ENCODE assay signal across 30 cellular contexts in the genomic region with DNA sequence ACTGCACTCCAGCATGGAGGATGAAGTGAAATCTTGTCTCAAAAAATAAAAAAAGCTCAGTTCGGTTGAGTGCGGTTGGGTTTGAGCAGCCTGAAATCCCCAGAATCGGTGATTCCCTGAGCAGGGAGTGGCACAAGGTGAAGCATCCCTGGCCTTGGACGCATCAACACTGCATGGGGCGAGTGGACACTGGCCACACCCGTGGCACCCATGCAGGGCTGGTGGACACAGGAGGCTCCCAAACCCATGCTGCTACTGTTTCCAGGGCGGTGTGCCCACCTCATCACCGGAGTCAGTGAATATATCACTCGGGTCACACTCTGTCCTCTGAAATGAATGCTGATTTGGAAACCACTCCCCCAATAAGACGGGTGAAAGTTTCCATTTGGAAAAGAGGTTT. TPM values are rescaled to one million over a fixed set of nuclear protein-coding genes. Genes with fewer than 3 reads are reported as not detected.
"Had no signal": no experiment of that assay in that cellular context is flagged by ENCODE, and none has a peak within 500 bp of the region (broad histone marks: within the 10 kb centered on the region; RNA-seq: fewer than 3 reads in every experiment).

No MANE protein-coding gene starts in this region.

- H3K27me3 ChIP-seq: colonic mucosa, neural progenitor cell had no signal

- H3K4me3 ChIP-seq: colonic mucosa, esophagus squamous epithelium, gastroesophageal sphincter, heart left ventricle, lower lobe of right lung, neural progenitor cell, smooth muscle cell, thoracic aorta had no signal

- DNase-seq: activated B cell treated with CpG ODN at 0.5 μM for 24 hours; activated CD4-positive, alpha-beta T cell treated with anti-CD3 and anti-CD28 coated beads for 4 hours; activated CD4-positive, alpha-beta T cell treated with anti-CD3 and anti-CD28 coated beads, Interleukin-2, amount 50 U/mL, for 48 hours; activated CD8-positive, alpha-beta memory T cell treated with anti-CD3 and anti-CD28 coated beads, Interleukin-2, amount 50 U/mL, for 48 hours; activated gamma-delta T cell; activated naive CD4-positive, alpha-beta T cell treated with anti-CD3 and anti-CD28 coated beads, Interleukin-2, amount 50 U/mL, for 16 hours; activated naive CD8-positive, alpha-beta T cell treated with anti-CD3 and anti-CD28 coated beads, Interleukin-2, amount 50 U/mL, for 24 hours; activated T-cell treated with anti-CD3 and anti-CD28 coated beads, Interleukin-2, amount 50 U/mL, for 72 hours; colonic mucosa; esophagus squamous epithelium; islet precursor cell; lower lobe of right lung; mesendoderm; naive B cell; stimulated activated CD4-positive, alpha-beta T cell treated with anti-CD3 and anti-CD28 coated beads, Interleukin-2, amount 100 ng/mL, for 48 hours; stimulated activated CD8-positive, alpha-beta memory T cell treated with anti-CD3 and anti-CD28 coated beads, Interleukin-4, amount 100 ng/mL, for 48 hours; stimulated activated naive B cell treated with anti-CD40 and anti-IgM and Interleukin-4, amounts not matched to agents 10 μg/mL and 1 μg/mL and 100 μg/mL, for 72 hours; T-helper 17 cell had no signal

- H3K9me3 Mint-ChIP-seq: activated B cell treated with CpG ODN at 0.5 μM for 24 hours; activated naive CD8-positive, alpha-beta T cell treated with anti-CD3 and anti-CD28 coated beads, Interleukin-2, amount 50 U/mL, for 24 hours; activated T-cell treated with anti-CD3 and anti-CD28 coated beads, Interleukin-2, amount 50 U/mL, for 72 hours; naive B cell; neural progenitor cell; stimulated activated naive B cell treated with anti-CD40 and anti-IgM and Interleukin-4, amounts not matched to agents 10 μg/mL and 1 μg/mL and 100 μg/mL, for 72 hours had no signal

- H3K9me3 ChIP-seq: colonic mucosa, esophagus squamous epithelium, gastroesophageal sphincter, heart left ventricle, lower lobe of right lung, thoracic aorta had no signal

- H3K4me3 Mint-ChIP-seq: activated B cell treated with CpG ODN at 0.5 μM for 24 hours; activated naive CD8-positive, alpha-beta T cell treated with anti-CD3 and anti-CD28 coated beads, Interleukin-2, amount 50 U/mL, for 24 hours; activated T-cell treated with anti-CD3 and anti-CD28 coated beads, Interleukin-2, amount 50 U/mL, for 72 hours; naive B cell; neural progenitor cell; stimulated activated naive B cell treated with anti-CD40 and anti-IgM and Interleukin-4, amounts not matched to agents 10 μg/mL and 1 μg/mL and 100 μg/mL, for 72 hours; T-helper 17 cell had no signal

- H3K36me3 ChIP-seq: colonic mucosa, esophagus squamous epithelium, gastroesophageal sphincter, heart left ventricle, lower lobe of right lung, neural progenitor cell, thoracic aorta had no signal

- H3K4me1 Mint-ChIP-seq: activated naive CD8-positive, alpha-beta T cell treated with anti-CD3 and anti-CD28 coated beads, Interleukin-2, amount 50 U/mL, for 24 hours; T-helper 17 cell had no signal

- H3K36me3 Mint-ChIP-seq: brain; naive B cell; neural progenitor cell; stimulated activated naive B cell treated with anti-CD40 and anti-IgM and Interleukin-4, amounts not matched to agents 10 μg/mL and 1 μg/mL and 100 μg/mL, for 72 hours had no signal

- H3K4me1 ChIP-seq: colonic mucosa, esophagus squamous epithelium, lower lobe of right lung, neural progenitor cell had no signal

- H3K27ac ChIP-seq: colonic mucosa, esophagus squamous epithelium, lower lobe of right lung, neural progenitor cell had no signal

- H3K27me3 Mint-ChIP-seq: activated B cell treated with CpG ODN at 0.5 μM for 24 hours, brain had no signal

- ATAC-seq: activated naive CD8-positive, alpha-beta T cell treated with anti-CD3 and anti-CD28 coated beads, Interleukin-2, amount 50 U/mL, for 24 hours; activated T-cell treated with anti-CD3 and anti-CD28 coated beads, Interleukin-2, amount 50 U/mL, for 72 hours; gastroesophageal sphincter; heart left ventricle; lower lobe of right lung; stimulated activated naive B cell treated with anti-CD40 and anti-IgM and Interleukin-4, amounts not matched to agents 10 μg/mL and 1 μg/mL and 100 μg/mL, for 72 hours; T-helper 17 cell had no signal

- H3K27ac Mint-ChIP-seq: activated B cell treated with CpG ODN at 0.5 μM for 24 hours; activated naive CD8-positive, alpha-beta T cell treated with anti-CD3 and anti-CD28 coated beads, Interleukin-2, amount 50 U/mL, for 24 hours; activated T-cell treated with anti-CD3 and anti-CD28 coated beads, Interleukin-2, amount 50 U/mL, for 72 hours; naive B cell; stimulated activated naive B cell treated with anti-CD40 and anti-IgM and Interleukin-4, amounts not matched to agents 10 μg/mL and 1 μg/mL and 100 μg/mL, for 72 hours; T-helper 17 cell had no signal

RNA-seq across cellular contexts. Expression of a gene that starts 53.4 kb away (rescaled TPM):
- total RNA-seq: activated B cell treated with CpG ODN at 0.5 μM for 24 hours; activated CD8-positive, alpha-beta memory T cell treated with anti-CD3 and anti-CD28 coated beads for 36 hours; activated T-cell treated with anti-CD3 and anti-CD28 coated beads, Interleukin-2, amount 50 U/mL, for 72 hours; cardiac septum; colonic mucosa; esophagus squamous epithelium; gastroesophageal sphincter; heart left ventricle; lower lobe of right lung; mucosa of gallbladder; osteocyte; pulmonary artery endothelial cell; SK-MEL-5; smooth muscle cell; T-helper 17 cell; thoracic aorta had no signal
- polyA plus RNA-seq: heart left ventricle, smooth muscle cell had no signal
